ENCODE assay signal across 13 cellular contexts in the genomic region with DNA sequence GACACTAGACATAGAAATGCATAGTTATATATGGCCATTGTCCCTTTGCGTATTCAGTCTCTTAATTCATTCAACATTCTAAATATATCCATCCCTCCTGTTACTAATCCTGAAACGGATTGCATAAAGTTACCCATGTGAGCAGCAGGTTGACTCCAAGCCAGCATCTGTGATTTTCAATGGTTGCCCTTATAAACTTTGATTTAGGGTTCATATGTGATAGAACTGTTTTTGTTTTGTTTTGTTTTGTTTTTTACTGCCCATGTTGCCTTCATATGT. TPM values are rescaled to one million over a fixed set of nuclear protein-coding genes. Genes with fewer than 3 reads are reported as not detected.
DNase-seq lines count a peak whose midpoint lies in the region; ATAC-seq, FAIRE-seq and TF ChIP-seq lines count a peak whose summit lies in the region.
"Had no signal": no experiment of that assay in that cellular context is flagged by ENCODE, and none has a peak within 500 bp of the region (broad histone marks: within the 10 kb centered on the region; RNA-seq: fewer than 3 reads in every experiment).

No MANE protein-coding gene starts in this region.

- FAIRE-seq in pancreas (lab: Jason Lieb, UNC), result no peak
- FAIRE-seq: GM12891, H54 had no signal

- no peaks in the 10 kb centered on the region for H3K9me3 ChIP-seq in esophagus muscularis mucosa
- no peaks in the 10 kb centered on the region for H3K9me3 ChIP-seq in psoas muscle
- H3K9me3 ChIP-seq in pancreas, result no peaks in the 10 kb centered on the region
- H3K9me3 ChIP-seq: HAP-1 had no signal

- no peak overlapping the region for H3K4me3 ChIP-seq in esophagus muscularis mucosa
- no peak overlapping the region for H3K4me3 ChIP-seq in psoas muscle
- H3K4me3 ChIP-seq in pancreas, result no peak overlapping the region
- H3K4me3 ChIP-seq: GM23338, HAP-1 had no signal

- no peak for TF ChIP-seq POLR2A in esophagus muscularis mucosa (IDR thresholded peaks at IDR 0.05; ENCODE audit: low read depth)

- H3K36me3 ChIP-seq in esophagus muscularis mucosa (no peaks in the 10 kb centered on the region), psoas muscle (ENCODE audit: insufficient read depth in 1 of 2, low read depth in 1 of 2) (no peaks in the 10 kb centered on the region), pancreas (no peaks in the 10 kb centered on the region)
- H3K36me3 ChIP-seq: HAP-1 had no signal

- no peaks in the 10 kb centered on the region for H3K27me3 ChIP-seq in esophagus muscularis mucosa
- no peaks in the 10 kb centered on the region for H3K27me3 ChIP-seq in psoas muscle (ENCODE audit: insufficient read depth in 3 of 3, low read length in 2 of 3)
- H3K27me3 ChIP-seq in pancreas, result no peaks in the 10 kb centered on the region

- ATAC-seq in left ventricle myocardium superior (peak; percentile 3), psoas muscle (peak in 3 of 4 donors; percentile 47 to 59 (median 59)), pancreas (no peak)

- intact Hi-C loops in left ventricle myocardium superior (cut with micrococcal nuclease), result loop anchor here (5.0 kb wide), 1 partner anchor 137 kb away; no protein-coding TSS in a partner anchor
- intact Hi-C loops in cardiac septum (cut with DNase I), result no loop called here
- intact Hi-C loops in esophagus muscularis mucosa (cut with DNase I), result loop anchor here (5.0 kb wide), 1 partner anchor 177 kb away; a partner anchor contains a TSS
- intact Hi-C loops in psoas muscle (cut with DNase I), result loop anchor here (2.0 to 10.0 kb wide), 4 partner anchors 135 to 361 kb away; a partner anchor contains a TSS
- intact Hi-C loops in pancreas (cut with DNase I), result loop anchor here in 2 of 3 donors (5.0 kb wide), 1 partner anchor 137 kb away; no protein-coding TSS in a partner anchor

- 52% methylated on average over 2 of the region's 2 CpGs for WGBS in esophagus muscularis mucosa
- 18 to 49% (median 33%) methylated on average over 2 of the region's 2 CpGs for WGBS in psoas muscle, 3 donors
- WGBS in pancreas, 2 donors, result 78 to 80% methylated on average over 2 of the region's 2 CpGs

- DNase-seq in left ventricle myocardium superior (no peak), cardiac septum (ENCODE audit: low spot score) (no peak), esophagus muscularis mucosa (ENCODE audit: extremely low spot score) (no peak), psoas muscle (no peak), pancreas (no peak)
- no peak for DNase-seq in activated effector memory CD4-positive, alpha-beta T cell treated with anti-CD3 and anti-CD28 coated beads, Interleukin-2, amount 50 U/mL, for 16 hours
- DNase-seq: GF-D8 had no signal

- peaks cover 27 to 37% (median 31%) of the 10 kb centered on the region in 4 donors for H3K4me1 ChIP-seq in esophagus muscularis mucosa
- peaks cover 32% of the 10 kb centered on the region for H3K4me1 ChIP-seq in psoas muscle
- peaks cover 0 to 16% (median 5%) of the 10 kb centered on the region in 3 donors for H3K4me1 ChIP-seq in pancreas

- H3K27ac ChIP-seq in esophagus muscularis mucosa (replicated peaks in 1 of 4) (peak overlapping the region in 3 of 4 donors; percentile 34 to 58 (median 53)), psoas muscle (peak overlapping the region; percentile 14), pancreas (no peak overlapping the region)

- no peak for TF ChIP-seq EP300 in esophagus muscularis mucosa (IDR thresholded peaks at IDR 0.05)

- TF ChIP-seq CTCF in esophagus muscularis mucosa (IDR thresholded peaks at IDR 0.05) (no peak), psoas muscle (IDR thresholded peaks at IDR 0.05) (no peak), pancreas (IDR thresholded peaks at IDR 0.05) (no peak)

RNA-seq across cellular contexts. Expression of a gene that starts 13.4 kb away (rescaled TPM):
- total RNA-seq in left ventricle myocardium superior (14.4 TPM), cardiac septum (7.2 TPM), esophagus muscularis mucosa (10 to 100 TPM; 46.4 to 77.2 (median 59.2) TPM), psoas muscle (1 to 10 TPM; 3.8 to 8.7 (median 6.0) TPM), pancreas (1 to 10 TPM; 1.1 to 2.2 (median 1.6) TPM)
- polyA plus RNA-seq in psoas muscle (1 to 10 TPM; 2.7 to 3.2 (median 2.7) TPM), pancreas (1 to 10 TPM; 3.1 to 5.0 TPM)
- total RNA-seq: Calu3; CD4-positive, alpha-beta memory T cell had no signal
- polyA plus RNA-seq: CD4-positive, alpha-beta memory T cell had no signal

RNA-seq across cellular contexts. Expression of a gene that starts 18.7 kb away (rescaled TPM):
- 10.0 TPM for total RNA-seq in left ventricle myocardium superior
- 9.3 TPM for total RNA-seq in cardiac septum
- 10 to 100 TPM; 19.2 to 43.5 (median 26.8) TPM for total RNA-seq in esophagus muscularis mucosa
- total RNA-seq in psoas muscle, result 10 to 100 TPM; 10.7 to 18.1 (median 12.4) TPM
- polyA plus RNA-seq in psoas muscle, result 10 to 100 TPM; 12.0 to 26.4 (median 14.2) TPM
- 10 to 100 TPM in 3 of 6 donors, 1 to 10 TPM in 3; 6.5 to 13.3 (median 9.6) TPM for total RNA-seq in pancreas
- polyA plus RNA-seq in pancreas, result 1 to 10 TPM; 7.0 to 8.8 TPM

RNA-seq across cellular contexts. Expression of a gene that starts 42.5 kb away (rescaled TPM):
- total RNA-seq in left ventricle myocardium superior (726 TPM), cardiac septum (505 TPM), esophagus muscularis mucosa (100 to 1,000 TPM; 235 to 279 (median 262) TPM), psoas muscle (100 to 1,000 TPM; 320 to 481 (median 388) TPM), pancreas (10 to 100 TPM; 47.6 to 92.3 (median 64.0) TPM)
- polyA plus RNA-seq in psoas muscle (100 to 1,000 TPM; 642 to 768 (median 747) TPM), pancreas (100 to 1,000 TPM in 1 of 2 donors, 10 to 100 TPM in 1; 99.5 to 198 TPM)

Comparison
In these comparisons a context has a peak if more than half of its experiments do, and no peak if none do; other contexts are left out.
1. ATAC-seq: peak in left ventricle myocardium superior (single experiment) and psoas muscle (3 of 4); none in pancreas (0 of 4).
2. H3K27ac ChIP-seq: peak in esophagus muscularis mucosa (3 of 4) and psoas muscle (single experiment); none in pancreas (0 of 4).